16 cellular contexts compared by ENCODE assay signal in the genomic region with DNA sequence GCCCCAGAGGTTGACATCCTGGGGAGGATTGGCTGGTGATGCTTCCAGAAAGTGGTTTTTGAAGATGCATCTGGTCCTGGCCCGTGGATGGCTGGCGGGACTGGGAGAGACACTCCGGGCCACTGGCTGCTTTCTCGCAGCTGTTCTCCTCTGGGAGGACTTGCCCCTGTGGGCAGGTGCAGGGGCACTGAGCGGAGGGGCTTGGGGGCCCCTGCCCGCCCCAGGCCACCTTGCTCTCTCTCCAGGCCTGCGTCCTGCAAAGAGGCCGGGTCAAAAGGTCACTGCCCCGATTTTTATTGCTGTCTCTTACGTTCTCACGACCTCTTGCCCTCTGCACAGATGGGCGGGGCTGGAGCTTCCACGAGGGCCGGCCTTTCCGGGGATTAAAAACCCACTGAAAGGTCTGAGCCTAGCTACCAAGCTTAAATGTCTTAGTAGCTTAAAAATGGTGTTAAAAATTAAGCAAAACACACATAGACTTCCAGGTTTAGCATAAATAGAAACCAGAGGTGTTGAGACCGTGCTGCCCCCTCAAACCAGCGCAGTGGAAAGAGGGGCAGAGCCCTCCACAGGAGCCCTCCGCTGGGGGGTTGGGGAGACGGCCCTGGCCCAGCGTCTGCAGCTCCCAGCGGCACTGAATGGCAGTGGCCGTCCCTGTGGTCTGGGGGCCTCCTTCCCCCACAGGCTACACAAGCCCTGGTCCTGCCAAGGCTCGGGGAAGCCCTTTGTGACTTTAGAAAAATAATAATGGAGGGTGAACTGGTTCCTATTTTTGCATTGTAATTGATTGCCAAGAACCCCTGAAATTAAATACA. TPM values are rescaled to one million over a fixed set of nuclear protein-coding genes. Genes with fewer than 3 reads are reported as not detected.
A peak's percentile ranks its signal among the peaks of the same experiment; 100 is the strongest.
DNase-seq lines count a peak whose midpoint lies in the region; ATAC-seq, FAIRE-seq and TF ChIP-seq lines count a peak whose summit lies in the region.
"Had no signal": no experiment of that assay in that cellular context is flagged by ENCODE, and none has a peak within 500 bp of the region (broad histone marks: within the 10 kb centered on the region; RNA-seq: fewer than 3 reads in every experiment).

No MANE protein-coding gene starts in this region.

- peaks cover 7% of the 10 kb centered on the region for H3K36me3 Mint-ChIP-seq in GM23338 (ENCODE audit: low read depth)

- POLR2A ChIA-PET in K562 (lab: Yijun Ruan, JAX), result interaction anchor here (0.7 kb wide), 1 partner anchor 12 kb away, joined by 3 read pairs; no protein-coding TSS in a partner anchor

- in situ Hi-C loops in K562 (cut with MboI) (no loop called here), GM13976 (cut with MboI; ENCODE audit: low sequenced_read_pairs, unreplicated experiment) (no loop called here)

- H3K4me1 ChIP-seq in GM23338 (ENCODE audit: insufficient read depth), result peaks cover 41% of the 10 kb centered on the region
- H3K4me1 ChIP-seq in K562 (replicated peaks in 1 of 2; ENCODE audit: control insufficient read depth in 2 of 2, insufficient read depth in 2 of 2, low read length in 2 of 2), result peaks cover 27 to 87% of the 10 kb centered on the region in 2 experiments
- peaks cover 0 to 100% (median 99%) of the 10 kb centered on the region in 4 donors for H3K4me1 ChIP-seq in sigmoid colon

- no peaks in the 10 kb centered on the region for H3K9me3 Mint-ChIP-seq in GM23338
- H3K9me3 Mint-ChIP-seq: activated naive CD4-positive, alpha-beta T cell treated with anti-CD3 and anti-CD28 coated beads for 36 hours had no signal

- intact Hi-C loops in K562 (cut with micrococcal nuclease), result no loop called here
- intact Hi-C loops in sigmoid colon (cut with DNase I), result loop anchor here (5.0 kb wide), 1 partner anchor 35 kb away; no protein-coding TSS in a partner anchor

- ATAC-seq in GM23338, result no peak; the same call in 1 of the 3 replicates
- ATAC-seq in K562, result peak; percentile 52
- peak; percentile 45 for ATAC-seq in left lobe of liver
- ATAC-seq in GM21390 (IDR thresholded peaks at IDR 0.05; ENCODE audit: unreplicated experiment), result no peak

- H3K27ac ChIP-seq in GM23338 (ENCODE audit: low read depth) (0 out of 2 replicates have a peak overlapping the region, but pooled peaks have one; percentile 45), K562 (ENCODE audit: extremely low read depth, low read depth, low read length) (no peak overlapping the region), sigmoid colon (peak overlapping the region; percentile 39 to 81 (median 75))
- H3K27ac ChIP-seq: C4-2B had no signal

- TF ChIP-seq POLR2A in K562 (conservative IDR thresholded peaks at IDR 0.05) (no peak), sigmoid colon (IDR thresholded peaks at IDR 0.05) (no peak)

- no peak for TF ChIP-seq CTCF in GM23338 (conservative IDR thresholded peaks at IDR 0.05; ENCODE audit: low read depth in 2 of 2)
- no peak for TF ChIP-seq CTCF in K562 (IDR thresholded peaks at IDR 0.05 in 2 of 3, conservative IDR thresholded peaks at IDR 0.05 in 1 of 3; ENCODE audit: insufficient read depth in 2 of 3, low read depth in 1 of 3, low read length in 3 of 3)
- no peak for TF ChIP-seq CTCF in sigmoid colon (IDR thresholded peaks at IDR 0.05)
- TF ChIP-seq CTCF in GM13976 (IDR thresholded peaks at IDR 0.05; ENCODE audit: borderline replicate concordance, control extremely low read depth, extremely low read depth, insufficient read depth, missing control alignments), result no peak

- H3K4me3 Mint-ChIP-seq in GM23338, result peak overlapping the region; percentile 45; the same call in 1 of the 3 replicates
- H3K4me3 Mint-ChIP-seq: activated naive CD4-positive, alpha-beta T cell treated with anti-CD3 and anti-CD28 coated beads for 36 hours had no signal

- BruUV-seq in K562 (replicated peaks; lab: Mats Ljungman, UMichigan), result no TSS peak

- H3K9me1 ChIP-seq in K562 (ENCODE audit: control insufficient read depth, insufficient read depth, low read length), result peaks cover 17% of the 10 kb centered on the region

- H3K27me3 Mint-ChIP-seq in GM23338 (ENCODE audit: insufficient read depth, low read depth, poor library complexity), result peaks cover 28% of the 10 kb centered on the region

- CTCF ChIA-PET in K562 (lab: Yijun Ruan, JAX; ENCODE audit: low intra/inter-chr PET ratio), result no interaction called here

- no peaks in the 10 kb centered on the region for H3K27me3 ChIP-seq in GM23338 (ENCODE audit: insufficient read depth)
- no peaks in the 10 kb centered on the region for H3K27me3 ChIP-seq in K562 (ENCODE audit: control insufficient read depth in 2 of 2, insufficient read depth in 2 of 2, low read length in 2 of 2)
- no peaks in the 10 kb centered on the region for H3K27me3 ChIP-seq in sigmoid colon

- H3K27ac Mint-ChIP-seq in GM23338, result peak overlapping the region; percentile 56; the same call in 1 of the 2 replicates
- H3K27ac Mint-ChIP-seq: activated naive CD4-positive, alpha-beta T cell treated with anti-CD3 and anti-CD28 coated beads for 36 hours had no signal

- peak overlapping the region in 1 of 2 experiments; percentile 86; a peak in 2 of 4 replicates for H3K9ac ChIP-seq in K562 (ENCODE audit: insufficient read depth in 1 of 2, low read depth in 2 of 2, low read length in 2 of 2)

- H3K79me2 ChIP-seq in GM23338 (replicated peaks; ENCODE audit: insufficient read depth) (peaks cover 98% of the 10 kb centered on the region), K562 (ENCODE audit: control insufficient read depth, insufficient read depth, low read length) (peaks cover 97% of the 10 kb centered on the region)

- H3K36me3 ChIP-seq in GM23338 (ENCODE audit: insufficient read depth) (no peaks in the 10 kb centered on the region; the same call in 1 of the 2 replicates), K562 (ENCODE audit: control insufficient read depth, insufficient read depth, low read length) (peaks cover 5% of the 10 kb centered on the region; the same call in 1 of the 3 replicates), sigmoid colon (no peaks in the 10 kb centered on the region)

- peaks cover 45% of the 10 kb centered on the region for H4K20me1 ChIP-seq in GM23338 (replicated peaks; ENCODE audit: insufficient read depth)
- peaks cover 53% of the 10 kb centered on the region for H4K20me1 ChIP-seq in K562 (replicated peaks; ENCODE audit: control insufficient read depth, insufficient read depth, low read length)

- H3K4me2 ChIP-seq in GM23338 (peak overlapping the region; percentile 38), K562 (ENCODE audit: insufficient read depth, low read length) (no peak overlapping the region)

- TF ChIP-seq EP300 in K562 (IDR thresholded peaks at IDR 0.05; ENCODE audit: low read length) (no peak), sigmoid colon (IDR thresholded peaks at IDR 0.05) (no peak)

- WGBS in K562 (ENCODE audit: insufficient coverage, low coverage, missing lambda C conversion rate), result 48% methylated on average over 23 of the region's 23 CpGs
- 48 to 64% methylated on average over 23 of the region's 23 CpGs for WGBS in sigmoid colon, 2 donors

- no peak for TF ChIP-seq RAD21 in K562 (CRISPR knock-in tag; conservative IDR thresholded peaks at IDR 0.05 in 1 of 2, IDR thresholded peaks at IDR 0.05 in 1 of 2)

- H3F3A ChIP-seq in GM23338 (replicated peaks; ENCODE audit: low read depth), result 0 out of 2 replicates have a peak, but pooled peaks cover 14% of the 10 kb centered on the region

- H3K4me3 ChIP-seq in GM23338 (no peak overlapping the region), K562 (no peak overlapping the region), sigmoid colon (no peak overlapping the region)

- peaks cover 53% of the 10 kb centered on the region for H3K4me1 Mint-ChIP-seq in GM23338

- H3K9me3 ChIP-seq in K562 (replicated peaks; ENCODE audit: control insufficient read depth, insufficient read depth, low read depth, low read length) (no peaks in the 10 kb centered on the region), sigmoid colon (no peaks in the 10 kb centered on the region)

- no peaks in the 10 kb centered on the region for H3K9me2 ChIP-seq in GM23338 (ENCODE audit: insufficient read depth)

- DNase-seq in GM23338 (ENCODE audit: low spot score) (no peak), K562 (ENCODE audit: extremely low read depth in 1 of 4, low spot score in 3 of 4) (peak in 3 of 4 experiments; percentile 55 to 60 (median 55)), left lobe of liver (ENCODE audit: low spot score) (peak; percentile 78), sigmoid colon (no peak), epidermal melanocyte (ENCODE audit: insufficient read length, low spot score) (no peak), GM13976 (ENCODE audit: low spot score) (no peak), NCI-H2196 (lab: John Stamatoyannopoulos, UW; ENCODE audit: unreplicated experiment) (no peak)
- DNase-seq: activated CD4-positive, alpha-beta T cell treated with anti-CD3 and anti-CD28 coated beads, Interleukin-2, amount 50 U/mL, for 4 hours; activated naive CD4-positive, alpha-beta T cell treated with anti-CD3 and anti-CD28 coated beads for 36 hours; cerebellar nuclear complex; NCI-H226; occipital lobe; stimulated activated CD4-positive, alpha-beta T cell treated with anti-CD3 and anti-CD28 coated beads, Interleukin-2, amount 100 ng/mL, for 24 hours had no signal

- FAIRE-seq in K562 (lab: Jason Lieb, UNC), result no peak
- FAIRE-seq: keratinocyte had no signal

- H2AFZ ChIP-seq in GM23338, result no peak overlapping the region
- no peak overlapping the region for H2AFZ ChIP-seq in K562 (ENCODE audit: low read depth, low read length)

RNA-seq across cellular contexts. Expression of gene SKI, which starts 43.9 kb away (rescaled TPM):
- 62.8 and 66.8 TPM in 2 replicates for total RNA-seq in GM23338 (2014; rRNA removed; shearing (Covaris generic))
- 9.3 and 10.4 TPM in 2 replicates for polyA plus RNA-seq in GM23338 (2016; fragmentation: Nextera tagmentation; extraction: Ambion mirVana)
- 25.0 and 40.0 TPM in 2 replicates for total RNA-seq in K562 (2011; cell fraction: chromatin; rRNA removed; ENCODE audit: low replicate concordance)
- 28.2 and 34.2 TPM in 2 replicates for total RNA-seq in K562 (2011; cell fraction: nucleolus; rRNA removed)
- total RNA-seq in K562 (2011; cell fraction: nucleoplasm; rRNA removed), result 21.0 and 24.4 TPM in 2 replicates
- 10.8 and 16.6 TPM in 2 replicates for total RNA-seq in K562 (2014; rRNA removed)
- 2.8 and 3.2 TPM in 2 replicates for total RNA-seq in K562 (2014; rRNA removed; fragmentation: Illumina TruSeq; extraction: Trizol)
- 4.6 and 5.6 TPM in 2 replicates for total RNA-seq in K562 (2015; rRNA removed; fragmentation: Illumina TruSeq; extraction: Trizol)
- total RNA-seq in K562 (2021), result 55.4 and 60.5 TPM in 2 replicates
- polyA plus RNA-seq in K562 (2011; rRNA removed), result 3.1 and 4.6 TPM in 2 replicates
- 3.6 and 6.1 TPM in 2 replicates for polyA plus RNA-seq in K562 (2011; cell fraction: cytosol; rRNA removed)
- 8.6 and 16.4 TPM in 2 replicates for polyA plus RNA-seq in K562 (2011; cell fraction: nucleus; rRNA removed)
- polyA plus RNA-seq in K562 (2012), result 13.2 and 13.6 TPM in 2 replicates
- polyA plus RNA-seq in K562 (2014; fragmentation: Illumina TruSeq; extraction: Trizol), result 15.8 and 21.4 TPM in 2 replicates
- under 1 TPM; 0.10 to 0.39 TPM for polyA plus RNA-seq in K562 (2014; fragmentation: Nextera tagmentation; extraction: Ambion mirVana)
- polyA plus RNA-seq in K562 (2014; rRNA removed), result 16.4 and 17.0 TPM in 2 replicates
- 2.7 and 4.6 TPM in 2 replicates for polyA minus RNA-seq in K562 (2011; rRNA and poly(A)+ RNA removed)
- polyA minus RNA-seq in K562 (2011; cell fraction: cytosol; rRNA and poly(A)+ RNA removed), result 20.6 and 21.9 TPM in 2 replicates
- 8.6 and 10.9 TPM in 2 replicates for polyA minus RNA-seq in K562 (2011; cell fraction: nucleus; rRNA and poly(A)+ RNA removed)
- total RNA-seq in left lobe of liver, result 38.8 TPM
- 10 to 100 TPM; 18.9 to 50.4 (median 26.9) TPM for total RNA-seq in sigmoid colon
- 10 to 100 TPM in 1 of 3 donors, 1 to 10 TPM in 2; 5.8 to 20.0 (median 6.6) TPM for polyA plus RNA-seq in sigmoid colon

Comparison
In these comparisons a context has a peak if more than half of its experiments do, and no peak if none do; other contexts are left out.
1. ATAC-seq: peak in K562 (single experiment) and left lobe of liver (single experiment); none in GM23338 (single experiment) and GM21390 (single experiment).
2. DNase-seq: peak in K562 (3 of 4) and left lobe of liver (single experiment); none in GM23338 (single experiment), sigmoid colon (single experiment), epidermal melanocyte (single experiment), GM13976 (single experiment) and NCI-H2196 (single experiment).